ENCODE assay signal across 1 cellular context in genomic region chr10:69123306-69123746, GRCh38.
TF ChIP-seq lines count a peak whose summit lies in the region.

No MANE protein-coding gene starts in this region.

TF ChIP-seq in HepG2, 621 proteins besides CTCF, POLR2A, EP300 and RAD21 (continues in another document):
- 0 out of 2 replicates have a peak, but pooled peaks have one; percentile 37 for TF ChIP-seq ZFAT (CRISPR knock-in tag; conservative IDR thresholded peaks at IDR 0.05)
- no peak for TF ChIP-seq KDM5A (IDR thresholded peaks at IDR 0.05; ENCODE audit: borderline replicate concordance, low read length)
- TF ChIP-seq RCOR2 (CRISPR knock-in tag; IDR thresholded peaks at IDR 0.05) = no peak
- no peak for TF ChIP-seq ZNF101 (CRISPR knock-in tag; IDR thresholded peaks at IDR 0.05; ENCODE audit: borderline replicate concordance, low read depth)
- TF ChIP-seq HDAC2 (CRISPR knock-in tag; IDR thresholded peaks at IDR 0.05) = 0 out of 2 replicates have a peak, but pooled peaks have one; percentile 9
- TF ChIP-seq ZNF205 (CRISPR knock-in tag; IDR thresholded peaks at IDR 0.05) = no peak
- TF ChIP-seq ZBTB8A (CRISPR knock-in tag; IDR thresholded peaks at IDR 0.05; ENCODE audit: borderline replicate concordance, low read depth) = no peak
- no peak for TF ChIP-seq KLF15 (CRISPR knock-in tag; IDR thresholded peaks at IDR 0.05; ENCODE audit: borderline replicate concordance)
- TF ChIP-seq ZNF276 (CRISPR knock-in tag; IDR thresholded peaks at IDR 0.05; ENCODE audit: low read depth) = no peak
- no peak for TF ChIP-seq SOX5 (CRISPR knock-in tag; IDR thresholded peaks at IDR 0.05; ENCODE audit: borderline replicate concordance)
- TF ChIP-seq HMGXB4 (CRISPR knock-in tag; IDR thresholded peaks at IDR 0.05; ENCODE audit: borderline replicate concordance in 1 of 2, low read depth in 1 of 2) = peak in 1 of 2 experiments; percentile 81; a peak in 1 of 4 replicates
- no peak for TF ChIP-seq LCORL (IDR thresholded peaks at IDR 0.05)
- TF ChIP-seq LCORL (CRISPR knock-in tag; IDR thresholded peaks at IDR 0.05) = peak; percentile 42
- TF ChIP-seq ONECUT2 (CRISPR knock-in tag; IDR thresholded peaks at IDR 0.05) = no peak
- no peak for TF ChIP-seq POLR2G (IDR thresholded peaks at IDR 0.05; ENCODE audit: low read depth, low read length)
- peak; percentile 50; the same call in 1 of the 2 replicates for TF ChIP-seq PHF21A (CRISPR knock-in tag; IDR thresholded peaks at IDR 0.05)
- TF ChIP-seq ZFP37 (CRISPR knock-in tag; IDR thresholded peaks at IDR 0.05; ENCODE audit: borderline replicate concordance) = no peak
- no peak for TF ChIP-seq ZNF781 (CRISPR knock-in tag; IDR thresholded peaks at IDR 0.05; ENCODE audit: borderline replicate concordance, not compliant biosample characterization)
- TF ChIP-seq SIN3A (IDR thresholded peaks at IDR 0.05; ENCODE audit: borderline replicate concordance, low read depth, low read length) = peak; percentile 21; the same call in 1 of the 2 replicates
- no peak for TF ChIP-seq XRCC5 (optimal IDR thresholded peaks at IDR 0.05; ENCODE audit: low read length)
- no peak for TF ChIP-seq NFIB (CRISPR knock-in tag; IDR thresholded peaks at IDR 0.05; ENCODE audit: borderline replicate concordance)
- TF ChIP-seq ATF2 (CRISPR knock-in tag; IDR thresholded peaks at IDR 0.05) = no peak
- TF ChIP-seq HOMEZ (CRISPR knock-in tag; IDR thresholded peaks at IDR 0.05; ENCODE audit: low read depth) = no peak
- no peak for TF ChIP-seq ZNF33A (CRISPR knock-in tag; IDR thresholded peaks at IDR 0.05; ENCODE audit: borderline replicate concordance)
- no peak for TF ChIP-seq MTA3 (CRISPR knock-in tag; IDR thresholded peaks at IDR 0.05)
- no peak for TF ChIP-seq TFE3 (CRISPR knock-in tag; IDR thresholded peaks at IDR 0.05)
- TF ChIP-seq REPIN1 (CRISPR knock-in tag; IDR thresholded peaks at IDR 0.05; ENCODE audit: borderline replicate concordance, low read depth) = no peak
- TF ChIP-seq RNF2 (conservative IDR thresholded peaks at IDR 0.05; ENCODE audit: low read depth) = 0 out of 2 replicates have a peak, but pooled peaks have one; percentile 37
- TF ChIP-seq ATF5 (CRISPR knock-in tag; IDR thresholded peaks at IDR 0.05; ENCODE audit: low read depth) = no peak
- 0 out of 2 replicates have a peak, but pooled peaks have one; percentile 17 for TF ChIP-seq IRF9 (CRISPR knock-in tag; IDR thresholded peaks at IDR 0.05; ENCODE audit: borderline replicate concordance)
- TF ChIP-seq TEAD2 (CRISPR knock-in tag; IDR thresholded peaks at IDR 0.05) = no peak
- TF ChIP-seq MAF1 (CRISPR knock-in tag; IDR thresholded peaks at IDR 0.05; ENCODE audit: borderline replicate concordance) = 0 out of 2 replicates have a peak, but pooled peaks have one; percentile 6
- TF ChIP-seq ZFP90 (CRISPR knock-in tag; IDR thresholded peaks at IDR 0.05; ENCODE audit: borderline replicate concordance) = 0 out of 2 replicates have a peak, but pooled peaks have one; percentile 50
- TF ChIP-seq ZNF7 (CRISPR knock-in tag; IDR thresholded peaks at IDR 0.05) = no peak
- no peak for TF ChIP-seq ATAD3A (CRISPR knock-in tag; IDR thresholded peaks at IDR 0.05)
- no peak for TF ChIP-seq DPF2 (CRISPR knock-in tag; IDR thresholded peaks at IDR 0.05; ENCODE audit: borderline replicate concordance, low read depth)
- no peak for TF ChIP-seq MBD4 (IDR thresholded peaks at IDR 0.05; ENCODE audit: borderline replicate concordance, low read length)
- no peak for TF ChIP-seq DRAP1 (CRISPR knock-in tag; IDR thresholded peaks at IDR 0.05)
- TF ChIP-seq ZNF850 (CRISPR knock-in tag; conservative IDR thresholded peaks at IDR 0.05) = no peak
- no peak; the same call in 1 of the 2 replicates for TF ChIP-seq TFDP2 (CRISPR knock-in tag; IDR thresholded peaks at IDR 0.05)
- no peak for TF ChIP-seq AKNA (CRISPR knock-in tag; IDR thresholded peaks at IDR 0.05; ENCODE audit: borderline replicate concordance)
- no peak for TF ChIP-seq ZNF709 (CRISPR knock-in tag; IDR thresholded peaks at IDR 0.05)
- peak; percentile 23 for TF ChIP-seq SRSF1 (optimal IDR thresholded peaks at IDR 0.05; ENCODE audit: low read depth, low read length)
- TF ChIP-seq FOXO1 (CRISPR knock-in tag; IDR thresholded peaks at IDR 0.05) = no peak
- TF ChIP-seq MXD1 (CRISPR knock-in tag; IDR thresholded peaks at IDR 0.05) = no peak
- TF ChIP-seq ZKSCAN1 (IDR thresholded peaks at IDR 0.05; ENCODE audit: low read length) = no peak
- no peak for TF ChIP-seq FOXA3 (CRISPR knock-in tag; IDR thresholded peaks at IDR 0.05)
- no peak for TF ChIP-seq ZNF672 (CRISPR knock-in tag; IDR thresholded peaks at IDR 0.05)
- no peak for TF ChIP-seq CENPBD1 (CRISPR knock-in tag; IDR thresholded peaks at IDR 0.05; ENCODE audit: borderline replicate concordance, low read depth)
- TF ChIP-seq DMAP1 (CRISPR knock-in tag; IDR thresholded peaks at IDR 0.05) = peak; percentile 38; the same call in 1 of the 2 replicates
